ENCODE assay signal across 15 cellular contexts in genomic region chr11:134397304-134398078, GRCh38.
"Had no signal": no experiment of that assay in that cellular context is flagged by ENCODE, and none has a peak within 500 bp of the region (broad histone marks: within the 10 kb centered on the region; RNA-seq: fewer than 3 reads in every experiment).

No MANE protein-coding gene starts in this region.

- H3K4me3 Mint-ChIP-seq: activated T-helper 17 cell treated with anti-CD3 and anti-CD28 coated beads, Interleukin-2, amount 50 U/mL, for 72 hours; natural killer cell; stimulated activated naive CD8-positive, alpha-beta T cell treated with anti-CD3 and anti-CD28 coated beads, Interleukin-15, amount 100 ng/mL, for 72 hours had no signal

- H3K9me3 ChIP-seq: body of pancreas, colonic mucosa, esophagus muscularis mucosa, prostate gland, spleen, testis, uterus had no signal

- H3K4me1 Mint-ChIP-seq: activated T-helper 17 cell treated with anti-CD3 and anti-CD28 coated beads, Interleukin-2, amount 50 U/mL, for 72 hours had no signal

- H3K27ac Mint-ChIP-seq: activated T-helper 17 cell treated with anti-CD3 and anti-CD28 coated beads, Interleukin-2, amount 50 U/mL, for 72 hours had no signal

- H3K9me3 Mint-ChIP-seq: activated T-helper 17 cell treated with anti-CD3 and anti-CD28 coated beads, Interleukin-2, amount 50 U/mL, for 72 hours; natural killer cell; stimulated activated naive CD8-positive, alpha-beta T cell treated with anti-CD3 and anti-CD28 coated beads, Interleukin-15, amount 100 ng/mL, for 72 hours had no signal

- H3K27me3 ChIP-seq: body of pancreas, colonic mucosa, testis, uterus had no signal

- H3K4me1 ChIP-seq: colonic mucosa, esophagus muscularis mucosa, spleen, testis, uterus had no signal

- H3K27ac ChIP-seq: body of pancreas, colonic mucosa, esophagus muscularis mucosa, prostate gland, spleen, testis, uterus had no signal

- ATAC-seq: activated T-helper 17 cell treated with anti-CD3 and anti-CD28 coated beads, Interleukin-2, amount 50 U/mL, for 72 hours; natural killer cell; stimulated activated naive CD8-positive, alpha-beta T cell treated with anti-CD3 and anti-CD28 coated beads, Interleukin-15, amount 100 ng/mL, for 72 hours had no signal

- H3K36me3 ChIP-seq: colonic mucosa, esophagus muscularis mucosa, prostate gland, spleen, uterus had no signal

- H3K36me3 Mint-ChIP-seq: natural killer cell had no signal

- H3K4me3 ChIP-seq: body of pancreas, colonic mucosa, esophagus muscularis mucosa, prostate gland, spleen, testis, uterus had no signal

- DNase-seq: activated CD4-positive, alpha-beta T cell treated with anti-CD3 and anti-CD28 coated beads for 1 hour; activated T-cell treated with anti-CD3 and anti-CD28 coated beads, Interleukin-2, amount 50 U/mL, for 1 hour; colonic mucosa; natural killer cell; spleen; stimulated activated CD4-positive, alpha-beta T cell treated with anti-CD3 and anti-CD28 coated beads, Interleukin-4, amount 100 ng/mL, for 24 hours; stimulated activated naive CD8-positive, alpha-beta T cell treated with anti-CD3 and anti-CD28 coated beads, Interleukin-15, amount 100 ng/mL, for 72 hours; testis; trophoblast cell; uterus had no signal

- FAIRE-seq: frontal cortex had no signal
